ENCODE assay signal across 18 cellular contexts in genomic region chr17:45914036-45914717, GRCh38. TPM values are rescaled to one million over a fixed set of nuclear protein-coding genes. Genes with fewer than 3 reads are reported as not detected.
A peak's percentile ranks its signal among the peaks of the same experiment; 100 is the strongest.
DNase-seq lines count a peak whose midpoint lies in the region; ATAC-seq, FAIRE-seq and TF ChIP-seq lines count a peak whose summit lies in the region.
"Had no signal": no experiment of that assay in that cellular context is flagged by ENCODE, and none has a peak within 500 bp of the region (broad histone marks: within the 10 kb centered on the region; RNA-seq: fewer than 3 reads in every experiment).

No MANE protein-coding gene starts in this region.

- POLR2A ChIA-PET in A549 (lab: Yijun Ruan, JAX) = no interaction called here
- POLR2A ChIA-PET in K562 (lab: Yijun Ruan, JAX) = interaction anchor here (0.6 to 1.2 kb wide), 2 partner anchors 20 to 25 kb away, joined by 3 read pairs; no protein-coding TSS in a partner anchor
- POLR2A ChIA-PET in HepG2 (lab: Yijun Ruan, JAX) = no interaction called here

- CTCF ChIA-PET in A549 (lab: Yijun Ruan, JAX) (interaction anchor here (0.6 to 3.4 kb wide), 4 partner anchors 20 to 1159 kb away, joined by 3 to 10 read pairs (median 4); partner anchors contain the start of gene MAPT), K562 (lab: Yijun Ruan, JAX; ENCODE audit: low intra/inter-chr PET ratio) (no interaction called here), HepG2 (lab: Yijun Ruan, JAX; ENCODE audit: low intra/inter-chr PET ratio, low total read pairs) (no interaction called here)

- BruUV-seq in K562 (replicated peaks; lab: Mats Ljungman, UMichigan) = no TSS peak
- BruUV-seq in HepG2 (replicated peaks; lab: Mats Ljungman, UMichigan) = no TSS peak

- FAIRE-seq in A549 (lab: Jason Lieb, UNC) (no peak), K562 (lab: Jason Lieb, UNC) (no peak), HepG2 (lab: Jason Lieb, UNC) (peak; percentile 56)

- H3K27me3 ChIP-seq in Karpas-422 (ENCODE audit: low read length) (no peaks in the 10 kb centered on the region), K562 (ENCODE audit: control insufficient read depth in 2 of 2, insufficient read depth in 2 of 2, low read length in 2 of 2) (peaks cover 21 to 45% of the 10 kb centered on the region in 2 experiments), HepG2 (ENCODE audit: control insufficient read depth in 1 of 2, insufficient read depth in 2 of 2, low read length in 2 of 2) (no peaks in the 10 kb centered on the region), SJCRH30 (no peaks in the 10 kb centered on the region)

- H3K4me3 ChIP-seq in A549 = no peak overlapping the region
- H3K4me3 ChIP-seq in Karpas-422 (ENCODE audit: low read length) = no peak overlapping the region
- H3K4me3 ChIP-seq in K562 = no peak overlapping the region
- H3K4me3 ChIP-seq in HepG2 (replicated peaks in 1 of 3; ENCODE audit: insufficient read depth in 1 of 3, low read depth in 2 of 3, low read length in 3 of 3) = no peak overlapping the region
- no peak overlapping the region for H3K4me3 ChIP-seq in SJCRH30
- H3K4me3 ChIP-seq: MG63, PC-9 had no signal

- intact Hi-C loops in K562 (cut with micrococcal nuclease) = no loop called here
- intact Hi-C loops in HepG2 (cut with micrococcal nuclease; ENCODE audit: unreplicated experiment) = no loop called here

- H3K4me3 Mint-ChIP-seq in type B pancreatic cell = no peak overlapping the region
- H3K4me3 Mint-ChIP-seq: B cell; CD8-positive, alpha-beta memory T cell had no signal

- H3K9ac ChIP-seq in Karpas-422 (ENCODE audit: low read length) = no peak overlapping the region
- H3K9ac ChIP-seq in K562 (ENCODE audit: insufficient read depth in 1 of 2, low read depth in 2 of 2, low read length in 2 of 2) = no peak overlapping the region
- H3K9ac ChIP-seq in HepG2 (ENCODE audit: insufficient read depth, low read depth, low read length) = no peak overlapping the region
- H3K9ac ChIP-seq: KMS-11 had no signal

- H3K27ac Mint-ChIP-seq in type B pancreatic cell = no peak overlapping the region
- H3K27ac Mint-ChIP-seq: B cell; CD8-positive, alpha-beta memory T cell had no signal

- no peaks in the 10 kb centered on the region for H3K4me1 ChIP-seq in A549
- no peaks in the 10 kb centered on the region for H3K4me1 ChIP-seq in Karpas-422 (ENCODE audit: low read length)
- peaks cover 0 to 3% of the 10 kb centered on the region in 2 experiments; a peak in 2 of 5 replicates for H3K4me1 ChIP-seq in K562 (replicated peaks in 1 of 2; ENCODE audit: control insufficient read depth in 2 of 2, insufficient read depth in 2 of 2, low read length in 2 of 2)
- peaks cover 10% of the 10 kb centered on the region; the same call in 1 of the 2 replicates for H3K4me1 ChIP-seq in HepG2 (ENCODE audit: insufficient read depth, low read length)
- H3K4me1 ChIP-seq in SJCRH30 = no peaks in the 10 kb centered on the region

- no peak overlapping the region for H3K4me2 ChIP-seq in A549
- no peak overlapping the region for H3K4me2 ChIP-seq in Karpas-422 (ENCODE audit: low read depth, low read length, poor library complexity, severe bottlenecking)
- no peak overlapping the region for H3K4me2 ChIP-seq in K562 (ENCODE audit: insufficient read depth, low read length)
- no peak overlapping the region for H3K4me2 ChIP-seq in HepG2 (ENCODE audit: low read depth, low read length)
- H3K4me2 ChIP-seq: KMS-11, PC-9 had no signal

- TF ChIP-seq RAD21 in A549 (conservative IDR thresholded peaks at IDR 0.05 in 1 of 2, IDR thresholded peaks at IDR 0.05 in 1 of 2) = no peak
- no peak for TF ChIP-seq RAD21 in K562 (CRISPR knock-in tag; conservative IDR thresholded peaks at IDR 0.05 in 1 of 2, IDR thresholded peaks at IDR 0.05 in 1 of 2)
- no peak for TF ChIP-seq RAD21 in HepG2 (CRISPR knock-in tag; IDR thresholded peaks at IDR 0.05)

- H3K27me3 Mint-ChIP-seq in type B pancreatic cell = peaks cover 48% of the 10 kb centered on the region

- TF ChIP-seq CTCF in A549 (IDR thresholded peaks at IDR 0.05) (no peak), K562 (IDR thresholded peaks at IDR 0.05 in 2 of 3, conservative IDR thresholded peaks at IDR 0.05 in 1 of 3; ENCODE audit: insufficient read depth in 2 of 3, low read depth in 1 of 3, low read length in 3 of 3) (no peak), HepG2 (CRISPR knock-in tag; IDR thresholded peaks at IDR 0.05) (no peak), type B pancreatic cell (conservative IDR thresholded peaks at IDR 0.05) (no peak)

- TF ChIP-seq EP300 in A549 (IDR thresholded peaks at IDR 0.05) (no peak), K562 (IDR thresholded peaks at IDR 0.05; ENCODE audit: low read length) (no peak), HepG2 (IDR thresholded peaks at IDR 0.05; ENCODE audit: low read depth in 2 of 2, low read length in 2 of 2) (no peak), HepG2 (CRISPR knock-in tag; IDR thresholded peaks at IDR 0.05; ENCODE audit: borderline replicate concordance) (no peak)

- H3K9me3 Mint-ChIP-seq in type B pancreatic cell = peaks cover 5% of the 10 kb centered on the region

- H3K9me2 ChIP-seq in Karpas-422 (replicated peaks; ENCODE audit: insufficient read depth, low read length) = no peaks in the 10 kb centered on the region

- no peaks in the 10 kb centered on the region for H3K36me3 Mint-ChIP-seq in type B pancreatic cell

- H4K20me1 ChIP-seq in Karpas-422 (ENCODE audit: insufficient read depth, low read depth, low read length) (no peaks in the 10 kb centered on the region), K562 (replicated peaks; ENCODE audit: control insufficient read depth, insufficient read depth, low read length) (0 out of 2 replicates have a peak, but pooled peaks cover 9% of the 10 kb centered on the region), HepG2 (ENCODE audit: insufficient read depth, low read length) (no peaks in the 10 kb centered on the region)

- H3K27ac ChIP-seq in A549 (no peak overlapping the region), Karpas-422 (ENCODE audit: low read length) (no peak overlapping the region), K562 (ENCODE audit: extremely low read depth, low read depth, low read length) (no peak overlapping the region), HepG2 (ENCODE audit: extremely low read length, insufficient read depth, low read length) (no peak overlapping the region), SJCRH30 (no peak overlapping the region)
- H3K27ac ChIP-seq: KMS-11, PC-9 had no signal

- ATAC-seq in A549 (peak; percentile 53 to 59; a peak in 2 of 6 replicates), K562 (peak; percentile 70; the same call in 2 of the 3 replicates), HepG2 (peak; percentile 60), HG03095 (IDR thresholded peaks at IDR 0.05; ENCODE audit: unreplicated experiment) (no peak)

- H3K9me3 ChIP-seq in A549 (peaks cover 6% of the 10 kb centered on the region; the same call in 2 of the 3 replicates), Karpas-422 (ENCODE audit: low read length) (no peaks in the 10 kb centered on the region), K562 (replicated peaks; ENCODE audit: control insufficient read depth, insufficient read depth, low read depth, low read length) (peaks cover 6% of the 10 kb centered on the region), HepG2 (ENCODE audit: low read length) (peaks cover 9% of the 10 kb centered on the region), SJCRH30 (replicated peaks) (peaks cover 13% of the 10 kb centered on the region; the same call in 1 of the 2 replicates)

- DNase-seq in A549 (ENCODE audit: low read depth in 1 of 2, low spot score in 1 of 2) (no peak), Karpas-422 (peak; percentile 25), K562 (ENCODE audit: extremely low read depth in 1 of 4, low spot score in 3 of 4) (no peak), HepG2 (ENCODE audit: low spot score) (no peak), SJCRH30 (no peak), type B pancreatic cell (ENCODE audit: extremely low spot score, unreplicated experiment) (no peak), DMS 273 treated with DMSO at 0.1 percent for 48 hours (lab: John Stamatoyannopoulos, UW) (no peak)
- DNase-seq: CD8-positive, alpha-beta memory T cell; H7; MG63; NCI-H1105 treated with DMSO at 0.1 percent for 48 hours; NCI-H187; NCI-H446; PC-9; Right ventricle myocardium superior had no signal

- H2AFZ ChIP-seq in Karpas-422 (ENCODE audit: low read length) (no peak overlapping the region), K562 (ENCODE audit: low read depth, low read length) (no peak overlapping the region), HepG2 (ENCODE audit: low read length) (no peak overlapping the region)
- H2AFZ ChIP-seq: PC-9 had no signal

- H3K9me1 ChIP-seq in K562 (ENCODE audit: control insufficient read depth, insufficient read depth, low read length) = peaks cover 5% of the 10 kb centered on the region

- in situ Hi-C loops in K562 (cut with MboI) (no loop called here), HepG2 (cut with HindIII; ENCODE audit: extremely low pct_ligation_motif_present, low pct_unique_long_range_greater_than_20kb) (no loop called here)

- no peaks in the 10 kb centered on the region for H3K4me1 Mint-ChIP-seq in type B pancreatic cell (ENCODE audit: unreplicated experiment)
- H3K4me1 Mint-ChIP-seq: B cell; CD8-positive, alpha-beta memory T cell had no signal

- H3K79me2 ChIP-seq in Karpas-422 (ENCODE audit: low read length) = no peaks in the 10 kb centered on the region
- no peaks in the 10 kb centered on the region for H3K79me2 ChIP-seq in K562 (ENCODE audit: control insufficient read depth, insufficient read depth, low read length)
- H3K79me2 ChIP-seq in HepG2 (ENCODE audit: insufficient read depth, low read length) = no peaks in the 10 kb centered on the region

- H3K36me3 ChIP-seq in Karpas-422 (ENCODE audit: insufficient read depth, low read length) = no peaks in the 10 kb centered on the region
- H3K36me3 ChIP-seq in K562 (ENCODE audit: control insufficient read depth, insufficient read depth, low read length) = no peaks in the 10 kb centered on the region
- H3K36me3 ChIP-seq in HepG2 (replicated peaks in 1 of 2; ENCODE audit: control insufficient read depth in 1 of 2, insufficient read depth in 2 of 2, low read length in 2 of 2) = no peaks in the 10 kb centered on the region
- H3K36me3 ChIP-seq in SJCRH30 = no peaks in the 10 kb centered on the region
- H3K36me3 ChIP-seq: MG63 had no signal

- WGBS in A549 (ENCODE audit: missing lambda C conversion rate) = 79% methylated on average over 10 of the region's 10 CpGs
- WGBS in K562 (ENCODE audit: insufficient coverage, low coverage, missing lambda C conversion rate) = 4% methylated on average over 10 of the region's 10 CpGs
- WGBS in HepG2 (ENCODE audit: low lambda C conversion rate) = 71% methylated on average over 10 of the region's 10 CpGs

- TF ChIP-seq POLR2A in A549 (IDR thresholded peaks at IDR 0.05; ENCODE audit: low read length) = no peak
- no peak for TF ChIP-seq POLR2A in K562 (conservative IDR thresholded peaks at IDR 0.05)
- no peak for TF ChIP-seq POLR2A in HepG2 (IDR thresholded peaks at IDR 0.05; ENCODE audit: insufficient read depth in 1 of 2, low read depth in 2 of 2, low read length in 2 of 2)

RNA-seq across cellular contexts. Expression of gene MAPT, which starts 19.8 kb away (rescaled TPM):
- polyA plus RNA-seq in A549 (2011; rRNA removed) (1.1 and 1.2 TPM in 2 replicates), A549 (2017; fragmentation: RNase III; extraction: RNeasy Plus Mini Kit Qiagen cat#74134 plus additional on column Dnase treatment) (1.1 to 1.6 TPM (median 1.2 TPM) in 3 replicates), K562 (2011; rRNA removed) (0.31 and 0.36 TPM in 2 replicates), K562 (2014; fragmentation: Illumina TruSeq; extraction: Trizol) (0.58 and 1.1 TPM in 2 replicates), K562 (2014; fragmentation: Nextera tagmentation; extraction: Ambion mirVana) (under 1 TPM; 0.04 to 0.14 TPM), K562 (2014; rRNA removed) (0.45 and 0.90 TPM in 2 replicates), HepG2 (2011; rRNA removed) (2.8 and 3.3 TPM in 2 replicates)
- polyA plus RNA-seq in A549 (2012; cell fraction: cytosol; rRNA removed) = 0.94 and 0.95 TPM in 2 replicates
- polyA plus RNA-seq in A549 (2012; cell fraction: nucleus; rRNA removed) = 2.0 and 2.1 TPM in 2 replicates
- polyA minus RNA-seq in A549 (2011; rRNA and poly(A)+ RNA removed) = 0.83 and 0.91 TPM in 2 replicates
- total RNA-seq in Karpas-422 (2014; rRNA removed; shearing (Covaris generic); ENCODE audit: low replicate concordance) = 0.14 and 0.15 TPM in 2 replicates
- total RNA-seq in K562 (2011; cell fraction: chromatin; rRNA removed; ENCODE audit: low replicate concordance) = 2.1 and 2.2 TPM in 2 replicates
- 0.92 and 1.2 TPM in 2 replicates for total RNA-seq in K562 (2011; cell fraction: nucleolus; rRNA removed)
- 1.1 and 1.5 TPM in 2 replicates for total RNA-seq in K562 (2011; cell fraction: nucleoplasm; rRNA removed)
- total RNA-seq in K562 (2014; rRNA removed) (0.45 and 0.54 TPM in 2 replicates), K562 (2014; rRNA removed; fragmentation: Illumina TruSeq; extraction: Trizol) (0.16 and 0.18 TPM in 2 replicates), K562 (2015; rRNA removed; fragmentation: Illumina TruSeq; extraction: Trizol) (0.29 and 0.49 TPM in 2 replicates), K562 (2021) (0.83 and 1.1 TPM in 2 replicates), HepG2 (2016; rRNA removed; fragmentation: Illumina TruSeq; extraction: Trizol) (2.1 and 3.6 TPM in 2 replicates), type B pancreatic cell (ENCODE audit: low replicate concordance) (3.5 and 4.5 TPM in 2 replicates)
- polyA plus RNA-seq in K562 (2011; cell fraction: cytosol; rRNA removed) = 0.15 and 0.31 TPM in 2 replicates
- 0.32 and 0.47 TPM in 2 replicates for polyA plus RNA-seq in K562 (2011; cell fraction: nucleus; rRNA removed)
- polyA plus RNA-seq in K562 (2012) = 1.9 and 4.6 TPM in 2 replicates
- polyA minus RNA-seq in K562 (2011; rRNA and poly(A)+ RNA removed) = 0.35 and 0.42 TPM in 2 replicates
- 0.36 and 0.86 TPM in 2 replicates for polyA minus RNA-seq in K562 (2011; cell fraction: cytosol; rRNA and poly(A)+ RNA removed)
- 0.40 and 0.44 TPM in 2 replicates for polyA minus RNA-seq in K562 (2011; cell fraction: nucleus; rRNA and poly(A)+ RNA removed)
- 2.0 and 2.2 TPM in 2 replicates for total RNA-seq in HepG2 (2016; cell fraction: cytosol; rRNA removed; fragmentation: Illumina TruSeq; extraction: Trizol; ENCODE audit: low read depth)
- 1.7 and 2.4 TPM in 2 replicates for total RNA-seq in HepG2 (2016; cell fraction: insoluble cytoplasmic fraction; rRNA removed; fragmentation: Illumina TruSeq; extraction: Trizol)
- total RNA-seq in HepG2 (2016; cell fraction: membrane; rRNA removed; fragmentation: Illumina TruSeq; extraction: Trizol) = 2.1 and 2.3 TPM in 2 replicates
- 1.8 and 2.7 TPM in 2 replicates for total RNA-seq in HepG2 (2016; cell fraction: nucleus; rRNA removed; fragmentation: Illumina TruSeq; extraction: Trizol)
- 1.4 and 1.9 TPM in 2 replicates for polyA plus RNA-seq in HepG2 (2011; cell fraction: cytosol; rRNA removed)
- 3.1 and 3.6 TPM in 2 replicates for polyA plus RNA-seq in HepG2 (2011; cell fraction: nucleus; rRNA removed)
- polyA plus RNA-seq in HepG2 (2012) = 3.8 and 7.8 TPM in 2 replicates
- 6.6 and 6.7 TPM in 2 replicates for polyA plus RNA-seq in HepG2 (2016; cell fraction: cytosol; fragmentation: Illumina TruSeq; extraction: Trizol; ENCODE audit: low read depth)
- polyA plus RNA-seq in HepG2 (2016; cell fraction: insoluble cytoplasmic fraction; fragmentation: Illumina TruSeq; extraction: Trizol; ENCODE audit: low read depth) = 4.1 and 6.8 TPM in 2 replicates
- polyA plus RNA-seq in HepG2 (2016; cell fraction: membrane; fragmentation: Illumina TruSeq; extraction: Trizol; ENCODE audit: low read depth) = 4.0 and 5.5 TPM in 2 replicates
- polyA plus RNA-seq in HepG2 (2016; cell fraction: nucleus; fragmentation: Illumina TruSeq; extraction: Trizol; ENCODE audit: insufficient read depth, low read depth) = 3.8 and 5.1 TPM in 2 replicates
- 2.0 and 2.7 TPM in 2 replicates for polyA minus RNA-seq in HepG2 (2011; rRNA and poly(A)+ RNA removed; ENCODE audit: low replicate concordance)
- polyA minus RNA-seq in HepG2 (2011; cell fraction: cytosol; rRNA and poly(A)+ RNA removed) = 0.97 and 2.1 TPM in 2 replicates
- polyA minus RNA-seq in HepG2 (2011; cell fraction: nucleus; rRNA and poly(A)+ RNA removed) = 1.4 and 1.7 TPM in 2 replicates
- 1.1 and 1.8 TPM in 2 replicates for total RNA-seq in SJCRH30 (2014; rRNA removed; shearing (Covaris generic))
